In genomic region chr7:21941570-21942224, GRCh38 we compare ENCODE assay signal across 9 cellular contexts. TPM values are rescaled to one million over a fixed set of nuclear protein-coding genes. Genes with fewer than 3 reads are reported as not detected.
DNase-seq lines count a peak whose midpoint lies in the region; ATAC-seq and TF ChIP-seq lines count a peak whose summit lies in the region.
"Had no signal": no experiment of that assay in that cellular context is flagged by ENCODE, and none has a peak within 500 bp of the region (broad histone marks: within the 10 kb centered on the region; RNA-seq: fewer than 3 reads in every experiment).

No MANE protein-coding gene starts in this region.

- H3K9me3 Mint-ChIP-seq in HFFc6, result no peaks in the 10 kb centered on the region
- peaks cover 3% of the 10 kb centered on the region for H3K9me3 Mint-ChIP-seq in osteocyte (ENCODE audit: unreplicated experiment)

- H3K27me3 Mint-ChIP-seq in HFFc6 (ENCODE audit: insufficient read depth), result no peaks in the 10 kb centered on the region
- H3K27me3 Mint-ChIP-seq in osteocyte (ENCODE audit: unreplicated experiment), result no peaks in the 10 kb centered on the region

- ATAC-seq in lower lobe of right lung (peak in 1 of 2 donors; percentile 5), GM18520 (IDR thresholded peaks at IDR 0.05; ENCODE audit: unreplicated experiment) (no peak)

- no peak for TF ChIP-seq CTCF in HFFc6 (IDR thresholded peaks at IDR 0.05)
- TF ChIP-seq CTCF in lower lobe of right lung (IDR thresholded peaks at IDR 0.05), result no peak
- TF ChIP-seq CTCF in osteocyte (IDR thresholded peaks at IDR 0.05), result no peak

- H3K9me3 ChIP-seq in lower lobe of right lung, result no peaks in the 10 kb centered on the region

- H3K4me3 Mint-ChIP-seq in HFFc6 (peak overlapping the region; percentile 34), osteocyte (ENCODE audit: unreplicated experiment) (no peak overlapping the region)

- TF ChIP-seq POLR2A in Raji (IDR thresholded peaks at IDR 0.05; ENCODE audit: insufficient read depth, low read depth, low read length), result 0 out of 2 replicates have a peak, but pooled peaks have one; percentile 19

- H3K27me3 ChIP-seq in lower lobe of right lung (ENCODE audit: low read depth), result no peaks in the 10 kb centered on the region

- H3K4me1 ChIP-seq in lower lobe of right lung, result peaks cover 42% of the 10 kb centered on the region

- intact Hi-C loops in lower lobe of right lung (cut with DNase I), result no loop called here

- H3K27ac ChIP-seq in lower lobe of right lung, result peak overlapping the region; percentile 22

- DNase-seq in GDM1 (lab: John Stamatoyannopoulos, UW), result peak; percentile 32
- peak; percentile 58 for DNase-seq in HFFc6
- no peak for DNase-seq in lower lobe of right lung
- DNase-seq in RPMI8226, result no peak
- no peak for DNase-seq in osteocyte (ENCODE audit: extremely low spot score, unreplicated experiment)
- DNase-seq in NCI-H1092 (lab: John Stamatoyannopoulos, UW), result no peak

- H3K4me1 Mint-ChIP-seq in HFFc6 (ENCODE audit: low read depth) (peaks cover 76% of the 10 kb centered on the region), osteocyte (ENCODE audit: unreplicated experiment) (peaks cover 40% of the 10 kb centered on the region)

- H3K27ac Mint-ChIP-seq in HFFc6 (peak overlapping the region; percentile 71), osteocyte (ENCODE audit: unreplicated experiment) (no peak overlapping the region)
- H3K27ac Mint-ChIP-seq: nephron had no signal

- no peaks in the 10 kb centered on the region for H3K36me3 ChIP-seq in lower lobe of right lung

- H3K4me3 ChIP-seq in lower lobe of right lung, result no peak overlapping the region

- peaks cover 16% of the 10 kb centered on the region for H3K36me3 Mint-ChIP-seq in HFFc6 (ENCODE audit: low read depth)
- peaks cover 18% of the 10 kb centered on the region for H3K36me3 Mint-ChIP-seq in osteocyte (ENCODE audit: unreplicated experiment)

RNA-seq across cellular contexts. Expression of gene CDCA7L, which starts 4.0 kb away (rescaled TPM):
- 10 to 100 TPM; 32.9 to 51.4 (median 42.7) TPM for total RNA-seq in HFFc6 (2021; fragmentation: NEBNext Ultra II Directional; extraction: Animal tissue kit (Norgen Biotek cat#: 25700))
- 33.9 TPM for total RNA-seq in lower lobe of right lung
- 23.8 and 26.3 TPM in 2 replicates for total RNA-seq in osteocyte

Comparison
In these comparisons a context has a peak if more than half of its experiments do, and no peak if none do; other contexts are left out.
1. DNase-seq: peak in GDM1 (single experiment) and HFFc6 (single experiment); none in lower lobe of right lung (single experiment), RPMI8226 (single experiment), osteocyte (single experiment) and NCI-H1092 (single experiment).